Comparison of ENCODE assay signal across 8 cellular contexts in the genomic region with DNA sequence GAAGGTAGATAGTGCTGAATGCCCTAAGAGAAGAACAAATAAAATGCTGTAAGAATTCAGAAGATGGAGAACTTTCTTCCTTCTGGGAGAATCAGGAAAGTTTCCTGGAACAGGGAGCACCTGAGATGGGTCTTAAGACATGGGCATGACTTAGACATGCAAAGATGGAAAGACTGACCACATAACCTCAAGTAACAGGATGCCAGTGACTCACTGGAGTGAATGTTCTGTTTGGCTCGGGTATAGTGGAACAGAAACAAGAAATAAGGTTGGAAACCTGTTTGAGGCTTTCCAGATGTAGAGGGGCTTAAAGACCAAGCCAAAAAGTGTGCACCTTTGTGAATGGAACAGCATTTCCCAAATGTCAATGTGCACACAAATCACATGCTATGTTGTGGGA.
A peak's percentile ranks its signal among the peaks of the same experiment; 100 is the strongest.
DNase-seq lines count a peak whose midpoint lies in the region; TF ChIP-seq lines count a peak whose summit lies in the region.
"Not testable (repeated sequence)": the region's sequence is repeated elsewhere in the genome, so short reads cannot be mapped to it uniquely, and the experiment has no call there.

No MANE protein-coding gene starts in this region.

- H3K9me3 ChIP-seq in GM23248 (ENCODE audit: low read depth); MG63; adipocyte (ENCODE audit: control insufficient read depth, low read length): not testable (repeated sequence)

- not testable (repeated sequence) for H3K9ac ChIP-seq in GM23248; adipocyte (ENCODE audit: low read length)

- H3K27ac Mint-ChIP-seq in T-helper 2 cell treated with Interferon-gamma antibody and Interleukin-4, amounts not matched to agents 5 μg/mL and 100 μg/mL, for 36 hours: not testable (repeated sequence)

- not testable (repeated sequence) for H3K27ac ChIP-seq in GM23248

- WGBS in GM23248 (ENCODE audit: low coverage in 1 of 2, low lambda C conversion rate in 2 of 2, missing lambda C conversion rate in 2 of 2), 2 experiments: 0% methylated on average over 1 of the region's 1 CpG

- not testable (repeated sequence) for H3K4me3 ChIP-seq in GM23248; MG63; adipocyte (ENCODE audit: low read length); fibroblast of villous mesenchyme (ENCODE audit: low read depth, low read length)

- not testable (repeated sequence) for H3K9me3 Mint-ChIP-seq in T-helper 2 cell treated with Interferon-gamma antibody and Interleukin-4, amounts not matched to agents 5 μg/mL and 100 μg/mL, for 36 hours

- peaks cover 11% of the 10 kb centered on the region for H3K4me1 ChIP-seq in GM23248 (ENCODE audit: insufficient read depth)
- not testable (repeated sequence) for H3K4me1 ChIP-seq in adipocyte (ENCODE audit: control insufficient read depth, insufficient read depth, low read length)

- not testable (repeated sequence) for H3F3A ChIP-seq in GM23248 (ENCODE audit: insufficient read depth)

- not testable (repeated sequence) for TF ChIP-seq CTCF in fibroblast of villous mesenchyme (IDR thresholded peaks at IDR 0.05; ENCODE audit: insufficient read depth, low read depth, low read length)

- H3K4me1 Mint-ChIP-seq in T-helper 2 cell treated with Interferon-gamma antibody and Interleukin-4, amounts not matched to agents 5 μg/mL and 100 μg/mL, for 36 hours (ENCODE audit: low read depth): not testable (repeated sequence)

- not testable (repeated sequence) for H3K36me3 Mint-ChIP-seq in T-helper 2 cell treated with Interferon-gamma antibody and Interleukin-4, amounts not matched to agents 5 μg/mL and 100 μg/mL, for 36 hours (ENCODE audit: low read depth)

- H3K79me2 ChIP-seq in GM23248 (ENCODE audit: insufficient read depth): not testable (repeated sequence)

- not testable (repeated sequence) for H3K9me2 ChIP-seq in GM23248 (ENCODE audit: insufficient read depth)

- not testable (repeated sequence) for H3K4me3 Mint-ChIP-seq in T-helper 2 cell treated with Interferon-gamma antibody and Interleukin-4, amounts not matched to agents 5 μg/mL and 100 μg/mL, for 36 hours

- DNase-seq in A172 (ENCODE audit: low spot score) (peak; percentile 65), GM23248 (peak; percentile 81), MG63 (peak; percentile 50), adipocyte (ENCODE audit: low read depth) (peak; percentile 55), dedifferentiated amniotic fluid mesenchymal stem cell (ENCODE audit: extremely low spot score) (peak; percentile 26), fibroblast of villous mesenchyme (ENCODE audit: low read depth) (peak; percentile 64), non-pigmented ciliary epithelial cell (ENCODE audit: low read depth) (peak; percentile 51)
- DNase-seq in T-helper 2 cell treated with Interferon-gamma antibody and Interleukin-4, amounts not matched to agents 5 μg/mL and 100 μg/mL, for 36 hours (ENCODE audit: low spot score): peak; percentile 10

- H2AFZ ChIP-seq in GM23248: not testable (repeated sequence)

- not testable (repeated sequence) for H3K27me3 Mint-ChIP-seq in T-helper 2 cell treated with Interferon-gamma antibody and Interleukin-4, amounts not matched to agents 5 μg/mL and 100 μg/mL, for 36 hours (ENCODE audit: low read depth)

- not testable (repeated sequence) for H3K27me3 ChIP-seq in GM23248 (replicated peaks; ENCODE audit: insufficient read depth); MG63; adipocyte (replicated peaks; ENCODE audit: control insufficient read depth, insufficient read depth, low read length)

- not testable (repeated sequence) for H3K36me3 ChIP-seq in GM23248 (ENCODE audit: low read depth); MG63; adipocyte (ENCODE audit: control insufficient read depth, insufficient read depth, low read length, severe bottlenecking)

- H4K20me1 ChIP-seq in GM23248 (ENCODE audit: insufficient read depth): not testable (repeated sequence)

- H3K4me2 ChIP-seq in GM23248 (ENCODE audit: unreplicated experiment): not testable (repeated sequence)

- in situ Hi-C loops in GM23248 (cut with MboI): not testable (repeated sequence)

Comparison
In these comparisons a context has a peak if more than half of its experiments do, and no peak if none do; other contexts are left out.
1. DNase-seq: peak in every context shown above with its lines; median percentile 81 in GM23248; 65 in A172; 64 in fibroblast of villous mesenchyme; 55 in adipocyte; 51 in non-pigmented ciliary epithelial cell; 50 in MG63; 26 in dedifferentiated amniotic fluid mesenchymal stem cell; 10 in T-helper 2 cell treated with Interferon-gamma antibody and Interleukin-4, amounts not matched to agents 5 μg/mL and 100 μg/mL, for 36 hours.